In genomic region chr17:4074831-4075495, GRCh38 we compare ENCODE assay signal across 10 cellular contexts.
DNase-seq lines count a peak whose midpoint lies in the region; ATAC-seq, FAIRE-seq and TF ChIP-seq lines count a peak whose summit lies in the region.
"Had no signal": no experiment of that assay in that cellular context is flagged by ENCODE, and none has a peak within 500 bp of the region (broad histone marks: within the 10 kb centered on the region; RNA-seq: fewer than 3 reads in every experiment).

No MANE protein-coding gene starts in this region.

- peaks cover 8 to 100% (median 58%) of the 10 kb centered on the region in 3 donors for H3K36me3 ChIP-seq in esophagus squamous epithelium

- no peak overlapping the region for H3K4me3 ChIP-seq in esophagus squamous epithelium
- H3K4me3 ChIP-seq: BLaER1 had no signal

- TF ChIP-seq POLR2A in esophagus squamous epithelium (IDR thresholded peaks at IDR 0.05) = no peak

- no peaks in the 10 kb centered on the region for H3K9me3 Mint-ChIP-seq in nephron
- H3K9me3 Mint-ChIP-seq: stimulated activated naive CD8-positive, alpha-beta T cell treated with anti-CD3 and anti-CD28 coated beads, Interleukin-15, Interleukin-2, amounts not matched to agents 100 ng/mL and 50 ng/mL, for 24 hours had no signal

- H3K27me3 ChIP-seq in esophagus squamous epithelium = no peaks in the 10 kb centered on the region
- H3K27me3 ChIP-seq: BLaER1 had no signal

- DNase-seq in NCI-H2029 (lab: John Stamatoyannopoulos, UW) = peak; percentile 19
- no peak for DNase-seq in NCI-H2029 treated with DMSO at 0.1 percent for 48 hours (lab: John Stamatoyannopoulos, UW)
- peak; percentile 41 for DNase-seq in HTR-8/SVneo (ENCODE audit: insufficient read length, low spot score)
- peak; percentile 16 for DNase-seq in RWPE1 (ENCODE audit: low spot score)
- DNase-seq in esophagus squamous epithelium (lab: John Stamatoyannopoulos, UW) = no peak

- no peak overlapping the region for H3K4me3 Mint-ChIP-seq in nephron
- H3K4me3 Mint-ChIP-seq: stimulated activated naive CD8-positive, alpha-beta T cell treated with anti-CD3 and anti-CD28 coated beads, Interleukin-15, Interleukin-2, amounts not matched to agents 100 ng/mL and 50 ng/mL, for 24 hours had no signal

- CTCF ChIA-PET in RWPE1 (lab: Yijun Ruan, JAX) = interaction anchor here (0.7 to 1.3 kb wide), 4 partner anchors 40 to 1226 kb away, joined by 3 to 7 read pairs (median 4); no protein-coding TSS in a partner anchor

- no peak for FAIRE-seq in HTR-8/SVneo (lab: Jason Lieb, UNC)

- POLR2A ChIA-PET in RWPE1 (lab: Yijun Ruan, JAX; ENCODE audit: low non-redundant PET) = no interaction called here

- H3K9me3 ChIP-seq in esophagus squamous epithelium = no peaks in the 10 kb centered on the region
- H3K9me3 ChIP-seq: BLaER1 had no signal

- intact Hi-C loops in esophagus squamous epithelium (cut with DNase I) = no loop called here

- H3K4me1 Mint-ChIP-seq in nephron = no peaks in the 10 kb centered on the region

- H3K27me3 Mint-ChIP-seq in nephron (ENCODE audit: low read depth) = no peaks in the 10 kb centered on the region
- H3K27me3 Mint-ChIP-seq: stimulated activated naive CD8-positive, alpha-beta T cell treated with anti-CD3 and anti-CD28 coated beads, Interleukin-15, Interleukin-2, amounts not matched to agents 100 ng/mL and 50 ng/mL, for 24 hours had no signal

- peak; percentile 53 for TF ChIP-seq CTCF in RWPE1 (conservative IDR thresholded peaks at IDR 0.05; ENCODE audit: low read depth)
- TF ChIP-seq CTCF in esophagus squamous epithelium (IDR thresholded peaks at IDR 0.05) = peak; percentile 30 to 54 (median 40)
- peak; percentile 54 to 65 (median 65) for TF ChIP-seq CTCF in nephron (IDR thresholded peaks at IDR 0.05; ENCODE audit: unreplicated experiment in 3 of 3)

- no peak overlapping the region for H3K27ac ChIP-seq in RWPE1
- H3K27ac ChIP-seq in esophagus squamous epithelium = peak overlapping the region in 2 of 4 donors; percentile 27 to 42
- H3K27ac ChIP-seq: BLaER1 had no signal

- no peaks in the 10 kb centered on the region for H3K4me1 ChIP-seq in esophagus squamous epithelium

- H3K27ac Mint-ChIP-seq in nephron = no peak overlapping the region
- H3K27ac Mint-ChIP-seq: stimulated activated naive CD8-positive, alpha-beta T cell treated with anti-CD3 and anti-CD28 coated beads, Interleukin-15, Interleukin-2, amounts not matched to agents 100 ng/mL and 50 ng/mL, for 24 hours had no signal

- 41 to 52% methylated on average over 10 of the region's 10 CpGs for WGBS in esophagus squamous epithelium, 2 donors

- H3K36me3 Mint-ChIP-seq in nephron (ENCODE audit: low read depth) = peaks cover 60% of the 10 kb centered on the region

- ATAC-seq in GM21367 (IDR thresholded peaks at IDR 0.05; ENCODE audit: unreplicated experiment) (peak; percentile 12), GM18868 (IDR thresholded peaks at IDR 0.05; ENCODE audit: unreplicated experiment) (no peak)

Comparison
In these comparisons a context has a peak if more than half of its experiments do, and no peak if none do; other contexts are left out.
1. DNase-seq: peak in NCI-H2029 (single experiment), HTR-8/SVneo (single experiment) and RWPE1 (single experiment); none in NCI-H2029 treated with DMSO at 0.1 percent for 48 hours (single experiment) and esophagus squamous epithelium (single experiment).
2. Peak in every context shown above with its lines, with median percentiles within 50 percentile points of each other: CTCF ChIP-seq.